ENCODE assay signal across 9 cellular contexts in the genomic region with DNA sequence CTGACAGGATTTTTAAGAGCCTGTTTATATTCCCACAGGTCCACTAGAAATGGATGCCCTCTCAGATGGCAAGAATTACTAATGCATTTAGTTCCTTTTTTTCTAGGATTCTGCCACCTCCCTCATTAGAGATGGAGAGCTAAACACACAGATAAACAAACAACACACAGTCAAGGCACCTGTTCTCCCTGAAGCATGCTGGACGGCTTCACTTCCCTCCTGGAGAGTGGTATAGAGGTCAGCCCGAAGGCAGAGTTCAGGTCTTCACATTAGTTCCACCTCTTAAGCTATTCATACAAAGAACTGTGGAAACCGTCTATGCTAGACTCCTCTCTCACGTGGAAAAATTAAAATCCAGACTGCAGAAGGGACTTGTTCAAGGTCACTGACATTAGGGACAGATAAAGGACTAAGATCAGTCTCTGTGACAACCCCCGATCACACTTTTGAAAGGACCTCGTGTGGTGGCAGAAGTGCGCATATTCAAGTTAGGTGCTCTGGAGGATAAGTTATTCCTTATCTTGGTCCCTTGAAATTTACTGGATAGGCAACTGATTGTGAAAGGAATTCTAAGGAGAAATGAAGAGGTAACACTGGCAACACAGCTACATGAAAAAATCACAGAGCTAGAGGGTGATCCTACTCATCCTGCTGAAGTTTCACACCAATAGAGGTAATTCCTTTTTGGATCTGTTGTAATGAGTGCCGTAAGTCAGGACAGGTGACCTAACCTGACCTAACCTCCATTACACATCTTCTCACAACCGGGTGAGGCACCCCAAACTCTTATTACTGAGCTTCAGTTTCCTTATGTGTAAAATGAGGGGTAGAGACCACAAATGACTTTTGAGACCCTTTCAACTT.
A peak's percentile ranks its signal among the peaks of the same experiment; 100 is the strongest.
DNase-seq lines count a peak whose midpoint lies in the region; ATAC-seq and TF ChIP-seq lines count a peak whose summit lies in the region.
"Had no signal": no experiment of that assay in that cellular context is flagged by ENCODE, and none has a peak within 500 bp of the region (broad histone marks: within the 10 kb centered on the region; RNA-seq: fewer than 3 reads in every experiment).

No MANE protein-coding gene starts in this region.

- DNase-seq in esophagus muscularis mucosa (ENCODE audit: extremely low spot score): peak; percentile 72
- no peak for DNase-seq in NCI-H1105 treated with DMSO at 0.1 percent for 48 hours (lab: John Stamatoyannopoulos, UW)
- DNase-seq in hypothalamus (lab: John Stamatoyannopoulos, UW): no peak
- DNase-seq: gastrocnemius medialis, NCI-H2171 treated with DMSO at 0.1 percent for 48 hours had no signal

- H3K4me3 ChIP-seq in esophagus muscularis mucosa (no peak overlapping the region), gastroesophageal sphincter (no peak overlapping the region)
- H3K4me3 ChIP-seq: gastrocnemius medialis had no signal

- H3K9me3 ChIP-seq in esophagus muscularis mucosa: no peaks in the 10 kb centered on the region
- no peaks in the 10 kb centered on the region for H3K9me3 ChIP-seq in gastroesophageal sphincter
- H3K9me3 ChIP-seq: gastrocnemius medialis had no signal

- TF ChIP-seq CTCF in esophagus muscularis mucosa (IDR thresholded peaks at IDR 0.05) (no peak), gastroesophageal sphincter (IDR thresholded peaks at IDR 0.05) (no peak)

- intact Hi-C loops in esophagus muscularis mucosa (cut with DNase I): no loop called here

- no peaks in the 10 kb centered on the region for H3K36me3 ChIP-seq in esophagus muscularis mucosa
- H3K36me3 ChIP-seq in gastroesophageal sphincter: no peaks in the 10 kb centered on the region
- H3K36me3 ChIP-seq: gastrocnemius medialis had no signal

- no peak for TF ChIP-seq EP300 in esophagus muscularis mucosa (IDR thresholded peaks at IDR 0.05)
- TF ChIP-seq EP300 in gastroesophageal sphincter (IDR thresholded peaks at IDR 0.05): no peak

- ATAC-seq in GM18867 (IDR thresholded peaks at IDR 0.05; ENCODE audit: unreplicated experiment) (peak; percentile 48), GM21526 (IDR thresholded peaks at IDR 0.05; ENCODE audit: low FRiP score, unreplicated experiment) (peak; percentile 49), HG03432 (IDR thresholded peaks at IDR 0.05; ENCODE audit: unreplicated experiment) (peak; percentile 54), gastroesophageal sphincter (no peak)
- ATAC-seq: gastrocnemius medialis had no signal

- H3K4me1 ChIP-seq in esophagus muscularis mucosa (peaks cover 3 to 18% (median 15%) of the 10 kb centered on the region in 4 donors), gastroesophageal sphincter (peaks cover 0 to 39% (median 0%) of the 10 kb centered on the region in 3 donors)

- H3K27me3 ChIP-seq in esophagus muscularis mucosa: no peaks in the 10 kb centered on the region
- no peaks in the 10 kb centered on the region for H3K27me3 ChIP-seq in gastroesophageal sphincter
- H3K27me3 ChIP-seq: gastrocnemius medialis had no signal

- TF ChIP-seq POLR2A in esophagus muscularis mucosa (IDR thresholded peaks at IDR 0.05; ENCODE audit: low read depth): no peak
- TF ChIP-seq POLR2A in gastroesophageal sphincter (IDR thresholded peaks at IDR 0.05): no peak

- 92% methylated on average over 8 of the region's 9 CpGs for WGBS in esophagus muscularis mucosa
- 87 to 92% methylated on average over 6 to 9 of the region's 9 CpGs for WGBS in gastroesophageal sphincter (ENCODE audit: low coverage in 1 of 2), 2 donors

- H3K27ac ChIP-seq in esophagus muscularis mucosa (replicated peaks in 1 of 4) (no peak overlapping the region), gastroesophageal sphincter (no peak overlapping the region)
